In genomic region chr10:120386896-120387295, GRCh38 we compare ENCODE assay signal across 15 cellular contexts.
DNase-seq lines count a peak whose midpoint lies in the region; ATAC-seq lines count a peak whose summit lies in the region.
"Had no signal": no experiment of that assay in that cellular context is flagged by ENCODE, and none has a peak within 500 bp of the region (broad histone marks: within the 10 kb centered on the region; RNA-seq: fewer than 3 reads in every experiment).

No MANE protein-coding gene starts in this region.

- no peaks in the 10 kb centered on the region for H3K27me3 ChIP-seq in adipocyte (replicated peaks; ENCODE audit: control insufficient read depth, insufficient read depth, low read length)
- H3K27me3 ChIP-seq: BE2C had no signal

- H3K4me3 ChIP-seq in adipocyte (ENCODE audit: low read length), result no peak overlapping the region

- H3K4me1 ChIP-seq in adipocyte (ENCODE audit: control insufficient read depth, insufficient read depth, low read length), result no peaks in the 10 kb centered on the region
- H3K4me1 ChIP-seq: BE2C had no signal

- no peaks in the 10 kb centered on the region for H3K36me3 ChIP-seq in adipocyte (ENCODE audit: control insufficient read depth, insufficient read depth, low read length, severe bottlenecking)
- H3K36me3 ChIP-seq: BE2C had no signal

- no peaks in the 10 kb centered on the region for H3K9me3 ChIP-seq in adipocyte (ENCODE audit: control insufficient read depth, low read length)
- H3K9me3 ChIP-seq: BE2C had no signal

- DNase-seq in GM04504 (ENCODE audit: low read depth) (peak; percentile 15), adipocyte (ENCODE audit: low read depth) (peak; percentile 29), kidney glomerular epithelial cell (lab: John Stamatoyannopoulos, UW) (peak; percentile 21), anterior cingulate cortex (lab: John Stamatoyannopoulos, UW) (no peak), HPDE6-E6E7 (ENCODE audit: extremely low spot score) (no peak)
- no peak for DNase-seq in activated effector memory CD4-positive, alpha-beta T cell treated with anti-CD3 and anti-CD28 coated beads, Interleukin-2, amount 50 U/mL, for 16 hours
- DNase-seq: BE2C; CD4-positive, alpha-beta T cell; KG1; NCI-H1092 treated with DMSO at 0.1 percent for 48 hours; NCI-H2081 treated with DMSO at 0.1 percent for 48 hours; NCI-H510A; NCI-H774; Right ventricle myocardium superior had no signal

- no peak overlapping the region for H3K9ac ChIP-seq in adipocyte (ENCODE audit: low read length)

- no peak for ATAC-seq in HG02678 (IDR thresholded peaks at IDR 0.05; ENCODE audit: unreplicated experiment)

Comparison
In these comparisons a context has a peak if more than half of its experiments do, and no peak if none do; other contexts are left out.
1. DNase-seq: peak in GM04504 (single experiment), adipocyte (single experiment) and kidney glomerular epithelial cell (single experiment); none in activated effector memory CD4-positive, alpha-beta T cell treated with anti-CD3 and anti-CD28 coated beads, Interleukin-2, amount 50 U/mL, for 16 hours (single experiment), anterior cingulate cortex (0 of 58) and HPDE6-E6E7 (single experiment).